In the genomic region with DNA sequence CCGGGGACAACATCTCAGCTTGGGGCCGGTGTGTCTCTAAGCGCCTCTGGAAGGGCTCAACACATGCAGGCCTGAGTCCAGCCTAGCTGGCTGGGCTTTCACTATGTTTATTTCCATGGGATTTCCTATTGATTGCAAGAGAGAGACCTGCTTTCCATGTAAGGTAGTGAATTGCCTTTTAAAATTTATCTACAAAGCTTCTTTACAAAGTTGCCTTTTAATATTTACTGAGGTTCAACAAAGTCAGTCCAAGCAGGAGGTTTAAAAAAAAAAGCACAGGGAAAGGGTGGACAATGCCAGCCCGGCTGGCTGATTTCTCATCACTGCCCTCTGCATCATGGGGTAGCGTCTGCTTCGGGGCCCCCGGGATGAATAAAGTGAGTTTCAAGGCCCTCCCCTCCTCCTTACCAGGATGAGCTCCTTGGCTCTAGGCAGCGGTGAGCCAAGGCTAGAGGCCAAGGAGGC, we compare ENCODE assay signal across 30 cellular contexts. TPM values are rescaled to one million over a fixed set of nuclear protein-coding genes. Genes with fewer than 3 reads are reported as not detected.
A peak's percentile ranks its signal among the peaks of the same experiment; 100 is the strongest.
DNase-seq lines count a peak whose midpoint lies in the region; ATAC-seq, FAIRE-seq and TF ChIP-seq lines count a peak whose summit lies in the region.
"Had no signal": no experiment of that assay in that cellular context is flagged by ENCODE, and none has a peak within 500 bp of the region (broad histone marks: within the 10 kb centered on the region; RNA-seq: fewer than 3 reads in every experiment).

No MANE protein-coding gene starts in this region.

- no peak overlapping the region for H3K27ac Mint-ChIP-seq in GM23338
- peak overlapping the region; percentile 27 for H3K27ac Mint-ChIP-seq in neural progenitor cell

- no peak overlapping the region for H3K4me3 Mint-ChIP-seq in GM23338
- H3K4me3 Mint-ChIP-seq in neural progenitor cell: peak overlapping the region; percentile 71
- H3K4me3 Mint-ChIP-seq: CD4-positive, alpha-beta memory T cell had no signal

- in situ Hi-C loops in K562 (cut with MboI): no loop called here

- H3K4me1 ChIP-seq in GM23338 (ENCODE audit: insufficient read depth) (no peaks in the 10 kb centered on the region), K562 (replicated peaks in 1 of 2; ENCODE audit: control insufficient read depth in 2 of 2, insufficient read depth in 2 of 2, low read length in 2 of 2) (peaks cover 0 to 11% of the 10 kb centered on the region in 2 experiments; a peak in 2 of 5 replicates), neural progenitor cell (peaks cover 10% of the 10 kb centered on the region), stomach (peaks cover 0 to 16% (median 9%) of the 10 kb centered on the region in 4 donors), smooth muscle cell (ENCODE audit: low read depth) (no peaks in the 10 kb centered on the region)

- H3K4me1 Mint-ChIP-seq in GM23338 (peaks cover 4% of the 10 kb centered on the region; the same call in 2 of the 3 replicates), neural progenitor cell (peaks cover 16% of the 10 kb centered on the region)
- H3K4me1 Mint-ChIP-seq: CD4-positive, alpha-beta memory T cell had no signal

- no peaks in the 10 kb centered on the region for H3F3A ChIP-seq in GM23338 (replicated peaks; ENCODE audit: low read depth)
- H3F3A ChIP-seq in neural progenitor cell (ENCODE audit: low read depth): peaks cover 14% of the 10 kb centered on the region
- no peaks in the 10 kb centered on the region for H3F3A ChIP-seq in smooth muscle cell (ENCODE audit: low read depth)

- no peak overlapping the region for H3K4me3 ChIP-seq in GM23338
- H3K4me3 ChIP-seq in K562: no peak overlapping the region
- no peak overlapping the region for H3K4me3 ChIP-seq in neural progenitor cell
- H3K4me3 ChIP-seq in stomach: no peak overlapping the region
- no peak overlapping the region for H3K4me3 ChIP-seq in smooth muscle cell
- H3K4me3 ChIP-seq: BLaER1 treated with 17β-estradiol and CSF1 and Interleukin-3, amounts not matched to agents 10 nM and 100 nM; GM12878; PC-9 had no signal

- CTCF ChIA-PET in K562 (lab: Yijun Ruan, JAX; ENCODE audit: low intra/inter-chr PET ratio): no interaction called here

- H3K36me3 ChIP-seq in GM23338 (ENCODE audit: insufficient read depth) (no peaks in the 10 kb centered on the region), K562 (ENCODE audit: control insufficient read depth, insufficient read depth, low read length) (no peaks in the 10 kb centered on the region), neural progenitor cell (no peaks in the 10 kb centered on the region), stomach (peaks cover 0 to 48% (median 40%) of the 10 kb centered on the region in 4 donors), smooth muscle cell (ENCODE audit: low read depth) (no peaks in the 10 kb centered on the region)
- H3K36me3 ChIP-seq: BLaER1 treated with 17β-estradiol and CSF1 and Interleukin-3, amounts not matched to agents 10 nM and 100 nM had no signal

- H3K27me3 ChIP-seq in GM23338 (ENCODE audit: insufficient read depth) (no peaks in the 10 kb centered on the region), K562 (ENCODE audit: control insufficient read depth in 2 of 2, insufficient read depth in 2 of 2, low read length in 2 of 2) (no peaks in the 10 kb centered on the region), neural progenitor cell (no peaks in the 10 kb centered on the region), stomach (no peaks in the 10 kb centered on the region), smooth muscle cell (ENCODE audit: low read depth) (no peaks in the 10 kb centered on the region)
- H3K27me3 ChIP-seq: BLaER1 treated with 17β-estradiol and CSF1 and Interleukin-3, amounts not matched to agents 10 nM and 100 nM had no signal

- H3K9me3 ChIP-seq in K562 (replicated peaks; ENCODE audit: control insufficient read depth, insufficient read depth, low read depth, low read length) (no peaks in the 10 kb centered on the region), neural progenitor cell (ENCODE audit: low read depth) (no peaks in the 10 kb centered on the region), stomach (no peaks in the 10 kb centered on the region), smooth muscle cell (replicated peaks; ENCODE audit: low read depth) (no peaks in the 10 kb centered on the region)
- H3K9me3 ChIP-seq: BLaER1 treated with 17β-estradiol and CSF1 and Interleukin-3, amounts not matched to agents 10 nM and 100 nM had no signal

- H4K20me1 ChIP-seq in GM23338 (replicated peaks; ENCODE audit: insufficient read depth) (no peaks in the 10 kb centered on the region), K562 (replicated peaks; ENCODE audit: control insufficient read depth, insufficient read depth, low read length) (no peaks in the 10 kb centered on the region), neural progenitor cell (ENCODE audit: low read depth) (no peaks in the 10 kb centered on the region), smooth muscle cell (ENCODE audit: low read depth) (no peaks in the 10 kb centered on the region)
- H4K20me1 ChIP-seq: BLaER1 treated with 17β-estradiol and CSF1 and Interleukin-3, amounts not matched to agents 10 nM and 100 nM had no signal

- H3K27me3 Mint-ChIP-seq in GM23338 (ENCODE audit: insufficient read depth, low read depth, poor library complexity): peaks cover 18% of the 10 kb centered on the region
- peaks cover 28% of the 10 kb centered on the region for H3K27me3 Mint-ChIP-seq in neural progenitor cell (ENCODE audit: insufficient read depth, low read depth)
- H3K27me3 Mint-ChIP-seq: CD4-positive, alpha-beta memory T cell had no signal

- TF ChIP-seq RAD21 in K562 (CRISPR knock-in tag; conservative IDR thresholded peaks at IDR 0.05 in 1 of 2, IDR thresholded peaks at IDR 0.05 in 1 of 2): no peak

- H3K9ac ChIP-seq in K562 (ENCODE audit: insufficient read depth in 1 of 2, low read depth in 2 of 2, low read length in 2 of 2) (no peak overlapping the region), neural progenitor cell (no peak overlapping the region), smooth muscle cell (ENCODE audit: low read depth) (no peak overlapping the region)
- H3K9ac ChIP-seq: BLaER1 treated with 17β-estradiol and CSF1 and Interleukin-3, amounts not matched to agents 10 nM and 100 nM had no signal

- BruUV-seq in K562 (replicated peaks; lab: Mats Ljungman, UMichigan): no TSS peak

- 0 out of 2 replicates have a peak overlapping the region, but pooled peaks have one; percentile 32 for H3K27ac ChIP-seq in GM23338 (ENCODE audit: low read depth)
- no peak overlapping the region for H3K27ac ChIP-seq in K562 (ENCODE audit: extremely low read depth, low read depth, low read length)
- H3K27ac ChIP-seq in neural progenitor cell: no peak overlapping the region
- H3K27ac ChIP-seq in stomach: peak overlapping the region in 3 of 5 donors; percentile 31 to 46 (median 33)
- no peak overlapping the region for H3K27ac ChIP-seq in smooth muscle cell (ENCODE audit: low read depth)
- H3K27ac ChIP-seq: BLaER1 treated with 17β-estradiol and CSF1 and Interleukin-3, amounts not matched to agents 10 nM and 100 nM; PC-9 had no signal

- 67% methylated on average over 8 of the region's 8 CpGs for WGBS in K562 (ENCODE audit: insufficient coverage, low coverage, missing lambda C conversion rate)
- 18 to 45% (median 26%) methylated on average over 7 to 8 of the region's 8 CpGs for WGBS in stomach, 5 donors
- WGBS in smooth muscle cell (ENCODE audit: low lambda C conversion rate): 76% methylated on average over 8 of the region's 8 CpGs

- DNase-seq in GM23338 (ENCODE audit: low spot score) (no peak), K562 (ENCODE audit: extremely low read depth in 1 of 4, low spot score in 3 of 4) (no peak), neural progenitor cell (ENCODE audit: low spot score) (no peak), stomach (no peak), dedifferentiated amniotic fluid mesenchymal stem cell (ENCODE audit: extremely low spot score) (no peak), smooth muscle cell (lab: John Stamatoyannopoulos, UW; ENCODE audit: unreplicated experiment) (no peak)
- DNase-seq: AML-193; CD4-positive, alpha-beta memory T cell; EL; GDM1; HCEC 1CT; Kasumi-1; NCI-H1092 treated with DMSO at 0.1 percent for 48 hours; NCI-H1436 treated with DMSO at 0.1 percent for 48 hours; NCI-H187 treated with DMSO at 0.1 percent for 48 hours; NCI-H2107; NCI-H524; NCI-H774; PC-9; RPMI8226; SHP77 had no signal

- H3K9me3 Mint-ChIP-seq in GM23338 (no peaks in the 10 kb centered on the region), neural progenitor cell (no peaks in the 10 kb centered on the region)
- H3K9me3 Mint-ChIP-seq: CD4-positive, alpha-beta memory T cell had no signal

- H3K9me2 ChIP-seq in GM23338 (ENCODE audit: insufficient read depth): no peaks in the 10 kb centered on the region

- intact Hi-C loops in K562 (cut with micrococcal nuclease) (no loop called here), stomach (cut with DNase I; ENCODE audit: low total_unique reads) (no loop called here)

- ATAC-seq in GM23338 (peak; percentile 43; the same call in 2 of the 3 replicates), K562 (no peak), HG02798 (IDR thresholded peaks at IDR 0.05; ENCODE audit: poor library complexity, unreplicated experiment) (no peak), HG02571 (IDR thresholded peaks at IDR 0.05; ENCODE audit: unreplicated experiment) (no peak)
- ATAC-seq: GM12878, HepG2 had no signal

- H2AFZ ChIP-seq in GM23338 (no peak overlapping the region), K562 (ENCODE audit: low read depth, low read length) (no peak overlapping the region), neural progenitor cell (replicated peaks) (no peak overlapping the region), smooth muscle cell (ENCODE audit: low read depth) (no peak overlapping the region)
- H2AFZ ChIP-seq: PC-9 had no signal

- TF ChIP-seq POLR2A in K562 (conservative IDR thresholded peaks at IDR 0.05) (no peak), stomach (IDR thresholded peaks at IDR 0.05) (no peak)

- H3K79me2 ChIP-seq in GM23338 (replicated peaks; ENCODE audit: insufficient read depth) (no peaks in the 10 kb centered on the region), K562 (ENCODE audit: control insufficient read depth, insufficient read depth, low read length) (no peaks in the 10 kb centered on the region), neural progenitor cell (ENCODE audit: low read depth) (no peaks in the 10 kb centered on the region), smooth muscle cell (ENCODE audit: low read depth) (no peaks in the 10 kb centered on the region)

- TF ChIP-seq EP300 in K562 (IDR thresholded peaks at IDR 0.05; ENCODE audit: low read length) (no peak), stomach (IDR thresholded peaks at IDR 0.05) (no peak)

- POLR2A ChIA-PET in K562 (lab: Yijun Ruan, JAX): interaction anchor here (0.5 to 1.1 kb wide), 4 partner anchors 10 to 60 kb away, joined by 3 to 5 read pairs (median 4); no protein-coding TSS in a partner anchor

- FAIRE-seq in K562 (lab: Jason Lieb, UNC): no peak
- FAIRE-seq: A204.1, GM12878, H1, HepG2 had no signal

- no peak for TF ChIP-seq CTCF in GM23338 (conservative IDR thresholded peaks at IDR 0.05; ENCODE audit: low read depth in 2 of 2)
- TF ChIP-seq CTCF in K562 (IDR thresholded peaks at IDR 0.05 in 2 of 3, conservative IDR thresholded peaks at IDR 0.05 in 1 of 3; ENCODE audit: insufficient read depth in 2 of 3, low read depth in 1 of 3, low read length in 3 of 3): no peak
- TF ChIP-seq CTCF in neural progenitor cell (IDR thresholded peaks at IDR 0.05): no peak
- TF ChIP-seq CTCF in stomach (IDR thresholded peaks at IDR 0.05): no peak
- TF ChIP-seq CTCF in smooth muscle cell (IDR thresholded peaks at IDR 0.05; ENCODE audit: borderline replicate concordance, insufficient read depth, poor library complexity, severe bottlenecking): no peak

- H3K4me2 ChIP-seq in GM23338 (no peak overlapping the region), K562 (ENCODE audit: insufficient read depth, low read length) (no peak overlapping the region), neural progenitor cell (no peak overlapping the region), smooth muscle cell (no peak overlapping the region)
- H3K4me2 ChIP-seq: PC-9 had no signal

- no peaks in the 10 kb centered on the region for H3K9me1 ChIP-seq in K562 (ENCODE audit: control insufficient read depth, insufficient read depth, low read length)

- H3K36me3 Mint-ChIP-seq in GM23338 (ENCODE audit: low read depth) (no peaks in the 10 kb centered on the region; the same call in 2 of the 3 replicates), neural progenitor cell (no peaks in the 10 kb centered on the region)

RNA-seq across cellular contexts. Expression of gene TLE2, which starts 15.8 kb away (rescaled TPM):
- 21.3 and 22.8 TPM in 2 replicates for total RNA-seq in GM23338 (2014; rRNA removed; shearing (Covaris generic))
- polyA plus RNA-seq in GM23338 (2016; fragmentation: Nextera tagmentation; extraction: Ambion mirVana) (5.2 and 5.6 TPM in 2 replicates), K562 (2011; rRNA removed) (10.7 and 12.0 TPM in 2 replicates), K562 (2014; fragmentation: Illumina TruSeq; extraction: Trizol) (6.2 and 8.8 TPM in 2 replicates), K562 (2014; fragmentation: Nextera tagmentation; extraction: Ambion mirVana) (under 1 TPM; 0.35 to 0.53 TPM), K562 (2014; rRNA removed) (10.5 and 10.6 TPM in 2 replicates), stomach (10 to 100 TPM; 21.4 to 24.1 (median 21.8) TPM), smooth muscle cell (13.6 and 14.9 TPM in 2 replicates)
- total RNA-seq in K562 (2011; cell fraction: chromatin; rRNA removed; ENCODE audit: low replicate concordance): 30.9 and 72.5 TPM in 2 replicates
- total RNA-seq in K562 (2011; cell fraction: nucleolus; rRNA removed): 30.0 and 48.0 TPM in 2 replicates
- total RNA-seq in K562 (2011; cell fraction: nucleoplasm; rRNA removed): 19.1 and 21.2 TPM in 2 replicates
- total RNA-seq in K562 (2014; rRNA removed) (5.5 and 6.4 TPM in 2 replicates), K562 (2014; rRNA removed; fragmentation: Illumina TruSeq; extraction: Trizol) (2.4 and 2.7 TPM in 2 replicates), K562 (2015; rRNA removed; fragmentation: Illumina TruSeq; extraction: Trizol) (4.4 and 4.5 TPM in 2 replicates), K562 (2021) (13.1 and 15.2 TPM in 2 replicates), neural progenitor cell (ENCODE audit: low replicate concordance) (1.1 TPM in 1 of 2 replicates, not detected in the other), stomach (10 to 100 TPM; 13.8 to 92.9 (median 47.2) TPM), smooth muscle cell (7.1 and 7.7 TPM in 2 replicates)
- 6.0 and 17.7 TPM in 2 replicates for polyA plus RNA-seq in K562 (2011; cell fraction: cytosol; rRNA removed)
- 34.3 and 67.6 TPM in 2 replicates for polyA plus RNA-seq in K562 (2011; cell fraction: nucleus; rRNA removed)
- 25.8 and 36.0 TPM in 2 replicates for polyA plus RNA-seq in K562 (2012)
- 2.9 and 8.1 TPM in 2 replicates for polyA minus RNA-seq in K562 (2011; rRNA and poly(A)+ RNA removed)
- 10.4 and 11.6 TPM in 2 replicates for polyA minus RNA-seq in K562 (2011; cell fraction: cytosol; rRNA and poly(A)+ RNA removed)
- 6.6 and 9.0 TPM in 2 replicates for polyA minus RNA-seq in K562 (2011; cell fraction: nucleus; rRNA and poly(A)+ RNA removed)
- total RNA-seq: HT1080, M059J had no signal

RNA-seq across cellular contexts. Expression of gene TLE6, which starts 35.9 kb away (rescaled TPM):
- total RNA-seq in GM23338 (2014; rRNA removed; shearing (Covaris generic)): 0.70 and 2.4 TPM in 2 replicates
- polyA plus RNA-seq in GM23338 (2016; fragmentation: Nextera tagmentation; extraction: Ambion mirVana) (1.3 and 2.4 TPM in 2 replicates), K562 (2011; rRNA removed) (3.3 and 3.5 TPM in 2 replicates), K562 (2014; fragmentation: Illumina TruSeq; extraction: Trizol) (1.8 and 3.1 TPM in 2 replicates), K562 (2014; fragmentation: Nextera tagmentation; extraction: Ambion mirVana) (1 to 10 TPM; 1.2 to 1.5 TPM), K562 (2014; rRNA removed) (2.5 and 4.4 TPM in 2 replicates), stomach (1 to 10 TPM in 2 of 3 donors, under 1 TPM in 1; 0.31 to 3.4 (median 2.7) TPM), smooth muscle cell (0.70 and 3.2 TPM in 2 replicates)
- total RNA-seq in K562 (2011; cell fraction: chromatin; rRNA removed; ENCODE audit: low replicate concordance): 5.1 and 7.6 TPM in 2 replicates
- 5.1 and 5.5 TPM in 2 replicates for total RNA-seq in K562 (2011; cell fraction: nucleolus; rRNA removed)
- total RNA-seq in K562 (2011; cell fraction: nucleoplasm; rRNA removed): 2.7 and 4.5 TPM in 2 replicates
- total RNA-seq in K562 (2014; rRNA removed) (3.3 and 6.1 TPM in 2 replicates), K562 (2014; rRNA removed; fragmentation: Illumina TruSeq; extraction: Trizol) (1.1 and 1.2 TPM in 2 replicates), K562 (2015; rRNA removed; fragmentation: Illumina TruSeq; extraction: Trizol) (3.4 and 3.5 TPM in 2 replicates), K562 (2021) (1.8 TPM in 2 replicates), neural progenitor cell (ENCODE audit: low replicate concordance) (0.22 and 1.8 TPM in 2 replicates), stomach (1 to 10 TPM in 2 of 5 donors, under 1 TPM in 2, not detected in 1; 0.73 to 7.0 (median 1.8) TPM), smooth muscle cell (0.27 and 4.1 TPM in 2 replicates)
- polyA plus RNA-seq in K562 (2011; cell fraction: cytosol; rRNA removed): 3.0 TPM in 2 replicates
- 6.5 and 7.6 TPM in 2 replicates for polyA plus RNA-seq in K562 (2011; cell fraction: nucleus; rRNA removed)
- 2.3 and 10.0 TPM in 2 replicates for polyA plus RNA-seq in K562 (2012)
- polyA minus RNA-seq in K562 (2011; rRNA and poly(A)+ RNA removed): 0.70 and 0.78 TPM in 2 replicates
- 1.1 TPM in 1 of 2 replicates, not detected in the other for polyA minus RNA-seq in K562 (2011; cell fraction: cytosol; rRNA and poly(A)+ RNA removed)
- 0.94 and 2.4 TPM in 2 replicates for polyA minus RNA-seq in K562 (2011; cell fraction: nucleus; rRNA and poly(A)+ RNA removed)
- total RNA-seq: CD4-positive, alpha-beta memory T cell; HT1080 had no signal
- polyA plus RNA-seq: CD4-positive, alpha-beta memory T cell had no signal

RNA-seq across cellular contexts. Expression of gene TLE5, which starts 49.0 kb away (rescaled TPM):
- total RNA-seq in GM23338 (2014; rRNA removed; shearing (Covaris generic)): 151 and 154 TPM in 2 replicates
- 130 and 132 TPM in 2 replicates for polyA plus RNA-seq in GM23338 (2016; fragmentation: Nextera tagmentation; extraction: Ambion mirVana)
- total RNA-seq in K562 (2011; cell fraction: chromatin; rRNA removed; ENCODE audit: low replicate concordance): 147 and 335 TPM in 2 replicates
- 259 and 282 TPM in 2 replicates for total RNA-seq in K562 (2011; cell fraction: nucleolus; rRNA removed)
- total RNA-seq in K562 (2011; cell fraction: nucleoplasm; rRNA removed): 209 and 242 TPM in 2 replicates
- 264 and 355 TPM in 2 replicates for total RNA-seq in K562 (2014; rRNA removed)
- 75.8 and 89.1 TPM in 2 replicates for total RNA-seq in K562 (2014; rRNA removed; fragmentation: Illumina TruSeq; extraction: Trizol)
- 172 and 178 TPM in 2 replicates for total RNA-seq in K562 (2015; rRNA removed; fragmentation: Illumina TruSeq; extraction: Trizol)
- 347 and 360 TPM in 2 replicates for total RNA-seq in K562 (2021)
- polyA plus RNA-seq in K562 (2011; rRNA removed): 280 and 366 TPM in 2 replicates
- 357 and 770 TPM in 2 replicates for polyA plus RNA-seq in K562 (2011; cell fraction: cytosol; rRNA removed)
- 343 and 561 TPM in 2 replicates for polyA plus RNA-seq in K562 (2011; cell fraction: nucleus; rRNA removed)
- polyA plus RNA-seq in K562 (2012): 396 and 430 TPM in 2 replicates
- polyA plus RNA-seq in K562 (2014; fragmentation: Illumina TruSeq; extraction: Trizol): 235 and 381 TPM in 2 replicates
- polyA plus RNA-seq in K562 (2014; fragmentation: Nextera tagmentation; extraction: Ambion mirVana): 1 to 10 TPM; 2.0 to 6.2 TPM
- 316 and 334 TPM in 2 replicates for polyA plus RNA-seq in K562 (2014; rRNA removed)
- polyA minus RNA-seq in K562 (2011; rRNA and poly(A)+ RNA removed): 222 and 305 TPM in 2 replicates
- polyA minus RNA-seq in K562 (2011; cell fraction: cytosol; rRNA and poly(A)+ RNA removed): 290 and 401 TPM in 2 replicates
- polyA minus RNA-seq in K562 (2011; cell fraction: nucleus; rRNA and poly(A)+ RNA removed): 64.5 and 71.5 TPM in 2 replicates
- 54.6 and 148 TPM in 2 replicates for total RNA-seq in neural progenitor cell (ENCODE audit: low replicate concordance)
- total RNA-seq in stomach: 100 to 1,000 TPM; 126 to 386 (median 264) TPM
- 100 to 1,000 TPM; 470 to 688 (median 669) TPM for polyA plus RNA-seq in stomach
- total RNA-seq in smooth muscle cell: 145 and 146 TPM in 2 replicates
- polyA plus RNA-seq in smooth muscle cell: 235 and 274 TPM in 2 replicates

Comparison
In these comparisons a context has a peak if more than half of its experiments do, and no peak if none do; other contexts are left out.
1. H3K27ac ChIP-seq: peak in GM23338 (single experiment) and stomach (3 of 5); none in K562 (single experiment), neural progenitor cell (single experiment) and smooth muscle cell (single experiment).